Comparison of ENCODE assay signal across 8 cellular contexts in the genomic region with DNA sequence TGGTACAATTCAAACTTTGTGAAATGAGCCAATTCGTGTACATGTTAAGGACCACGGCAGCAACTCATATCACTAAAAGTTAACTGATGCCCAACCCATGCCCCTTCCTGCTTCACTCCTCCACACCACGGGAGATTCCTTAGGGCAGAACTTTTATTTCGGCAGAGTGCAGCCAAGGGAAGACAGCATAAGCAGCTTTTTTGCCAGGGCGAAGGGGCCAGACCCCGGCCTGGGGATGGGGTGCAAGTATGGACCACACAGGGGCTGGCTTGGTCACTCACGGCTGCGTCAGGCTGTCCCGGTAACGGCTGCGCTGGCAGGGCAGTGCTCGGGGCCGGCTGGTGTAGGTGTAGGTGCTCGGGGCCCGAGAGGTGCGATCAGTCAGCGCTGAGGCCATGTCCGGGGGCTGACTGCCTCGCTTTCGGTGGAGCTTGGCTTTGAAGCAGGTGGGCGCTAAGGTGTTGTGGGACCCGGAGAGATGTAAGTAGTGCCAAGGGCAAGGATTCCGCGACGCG. TPM values are rescaled to one million over a fixed set of nuclear protein-coding genes. Genes with fewer than 3 reads are reported as not detected.
DNase-seq lines count a peak whose midpoint lies in the region; ATAC-seq and TF ChIP-seq lines count a peak whose summit lies in the region.

No MANE protein-coding gene starts in this region.

- H3K9me3 ChIP-seq in Loucy (ENCODE audit: insufficient read depth, low read depth, low read length) (no peaks in the 10 kb centered on the region), breast epithelium (no peaks in the 10 kb centered on the region), lung (ENCODE audit: control insufficient read depth in 2 of 2, insufficient read depth in 1 of 2, low read length in 1 of 2) (no peaks in the 10 kb centered on the region)

- no peak for TF ChIP-seq POLR2A in breast epithelium (IDR thresholded peaks at IDR 0.05)

- peak; percentile 38 for ATAC-seq in GM21723 (IDR thresholded peaks at IDR 0.05; ENCODE audit: unreplicated experiment)
- peak; percentile 25 for ATAC-seq in lung (ENCODE audit: insufficient read depth, low FRiP score)

- no peaks in the 10 kb centered on the region for H3K27me3 Mint-ChIP-seq in type B pancreatic cell

- H3F3A ChIP-seq in Loucy (ENCODE audit: low read depth), result no peaks in the 10 kb centered on the region

- intact Hi-C loops in breast epithelium (cut with DNase I; ENCODE audit: low total_unique reads), result loop anchor here (5.0 kb wide), 1 partner anchor 623 kb away; no protein-coding TSS in a partner anchor

- WGBS in lung, 2 donors, result 1 to 3% methylated on average over 26 of the region's 26 CpGs

- H3K9me3 Mint-ChIP-seq in type B pancreatic cell, result no peaks in the 10 kb centered on the region

- no peaks in the 10 kb centered on the region for H4K20me1 ChIP-seq in Loucy (ENCODE audit: insufficient read depth, low read length, poor library complexity, severe bottlenecking)

- no peak for TF ChIP-seq CTCF in GM06990 (IDR thresholded peaks at IDR 0.05; ENCODE audit: insufficient read depth, low read length, poor library complexity, severe bottlenecking)
- no peak for TF ChIP-seq CTCF in Loucy (conservative IDR thresholded peaks at IDR 0.05; ENCODE audit: low read length)
- no peak for TF ChIP-seq CTCF in breast epithelium (IDR thresholded peaks at IDR 0.05)
- no peak for TF ChIP-seq CTCF in lung (IDR thresholded peaks at IDR 0.05; ENCODE audit: control extremely low read depth, extremely low read depth)
- TF ChIP-seq CTCF in type B pancreatic cell (conservative IDR thresholded peaks at IDR 0.05), result no peak

- no peaks in the 10 kb centered on the region; the same call in 1 of the 2 replicates for H3K79me2 ChIP-seq in Loucy (ENCODE audit: insufficient read depth, low read length)

- H3K36me3 ChIP-seq in GM06990 (ENCODE audit: control insufficient read depth, insufficient read depth, low read length), result no peaks in the 10 kb centered on the region
- no peaks in the 10 kb centered on the region for H3K36me3 ChIP-seq in Loucy (ENCODE audit: insufficient read depth, low read length)
- no peaks in the 10 kb centered on the region for H3K36me3 ChIP-seq in breast epithelium
- no peaks in the 10 kb centered on the region for H3K36me3 ChIP-seq in lung (ENCODE audit: control insufficient read depth in 2 of 2, insufficient read depth in 2 of 2, low read length in 2 of 2)

- H3K4me3 ChIP-seq in GM06990 (replicated peaks; ENCODE audit: low read depth, low read length) (peak overlapping the region; percentile 81), Loucy (ENCODE audit: low read length, poor library complexity, severe bottlenecking) (peak overlapping the region; percentile 81), breast epithelium (peak overlapping the region; percentile 79 to 84 (median 81)), lung (peak overlapping the region; percentile 76)

- peak overlapping the region; percentile 87 to 88 for H3K27ac ChIP-seq in breast epithelium
- peak overlapping the region; percentile 51 to 91 for H3K27ac ChIP-seq in lung (ENCODE audit: low read depth in 1 of 2, low read length in 1 of 2)

- H3K36me3 Mint-ChIP-seq in type B pancreatic cell, result peaks cover 19% of the 10 kb centered on the region

- H3K4me1 ChIP-seq in Loucy (ENCODE audit: insufficient read depth, low read length, poor library complexity, severe bottlenecking), result peaks cover 19% of the 10 kb centered on the region
- no peaks in the 10 kb centered on the region for H3K4me1 ChIP-seq in breast epithelium
- H3K4me1 ChIP-seq in lung (ENCODE audit: control insufficient read depth in 2 of 2, insufficient read depth in 2 of 2, low read length in 2 of 2), result peaks cover 0 to 4% of the 10 kb centered on the region in 2 donors

- peaks cover 17% of the 10 kb centered on the region for H3K4me1 Mint-ChIP-seq in type B pancreatic cell (ENCODE audit: unreplicated experiment)

- H3K27me3 ChIP-seq in GM06990 (replicated peaks; ENCODE audit: control insufficient read depth, insufficient read depth, low read length) (no peaks in the 10 kb centered on the region), Loucy (ENCODE audit: insufficient read depth, low read length, poor library complexity, severe bottlenecking) (no peaks in the 10 kb centered on the region), breast epithelium (no peaks in the 10 kb centered on the region), lung (ENCODE audit: control insufficient read depth, insufficient read depth) (no peaks in the 10 kb centered on the region)

- peak overlapping the region; percentile 99 for H2AFZ ChIP-seq in Loucy (ENCODE audit: low read length)

- peak overlapping the region; percentile 99 for H3K27ac Mint-ChIP-seq in type B pancreatic cell

- H3K4me3 Mint-ChIP-seq in type B pancreatic cell, result peak overlapping the region; percentile 99

- DNase-seq in GM06990 (ENCODE audit: extremely low read depth, insufficient read length) (no peak), breast epithelium (ENCODE audit: low spot score in 2 of 2) (peak; percentile 34 to 60), lung (ENCODE audit: low spot score) (no peak), type B pancreatic cell (ENCODE audit: extremely low spot score, unreplicated experiment) (no peak), dedifferentiated amniotic fluid mesenchymal stem cell (ENCODE audit: extremely low spot score) (no peak), NCI-H2196 treated with DMSO at 0.1 percent for 48 hours (lab: John Stamatoyannopoulos, UW; ENCODE audit: unreplicated experiment) (no peak)

- no peaks in the 10 kb centered on the region for H3K9me2 ChIP-seq in Loucy (replicated peaks; ENCODE audit: low read depth, low read length)

- H3K9ac ChIP-seq in Loucy (ENCODE audit: low read depth, low read length, poor library complexity, severe bottlenecking), result peak overlapping the region; percentile 80

- peak overlapping the region; percentile 92 for H3K4me2 ChIP-seq in Loucy (ENCODE audit: low read depth, low read length, poor library complexity, severe bottlenecking)

RNA-seq across cellular contexts. Expression of a gene that starts 0.8 kb away (rescaled TPM):
- total RNA-seq in breast epithelium (10 to 100 TPM in 1 of 3 donors, 1 to 10 TPM in 2; 9.4 to 14.9 (median 9.5) TPM), lung (10 to 100 TPM; 14.8 to 16.8 TPM), type B pancreatic cell (ENCODE audit: low replicate concordance) (9.7 and 11.8 TPM in 2 replicates)
- polyA plus RNA-seq in lung, result 1 to 10 TPM; 4.4 to 4.6 TPM

RNA-seq across cellular contexts. Expression of a gene that starts 45.6 kb away (rescaled TPM):
- total RNA-seq in breast epithelium (1 to 10 TPM; 2.9 to 4.2 (median 4.1) TPM), lung (1 to 10 TPM; 7.9 to 8.9 TPM), type B pancreatic cell (ENCODE audit: low replicate concordance) (0.22 and 0.43 TPM in 2 replicates)
- 10 to 100 TPM in 1 of 2 donors, 1 to 10 TPM in 1; 1.7 to 11.2 TPM for polyA plus RNA-seq in lung

Comparison
In these comparisons a context has a peak if more than half of its experiments do, and no peak if none do; other contexts are left out.
1. DNase-seq: peak in breast epithelium (2 of 2); none in GM06990 (single experiment), lung (single experiment), type B pancreatic cell (single experiment), dedifferentiated amniotic fluid mesenchymal stem cell (single experiment) and NCI-H2196 treated with DMSO at 0.1 percent for 48 hours (single experiment).
2. Peak in every context shown above with its lines, with median percentiles within 50 percentile points of each other: H3K4me3 ChIP-seq.